Comparison of ENCODE assay signal across 8 cellular contexts in genomic region chr2:218284106-218284811, GRCh38. TPM values are rescaled to one million over a fixed set of nuclear protein-coding genes. Genes with fewer than 3 reads are reported as not detected.
A peak's percentile ranks its signal among the peaks of the same experiment; 100 is the strongest.
DNase-seq lines count a peak whose midpoint lies in the region; ATAC-seq and TF ChIP-seq lines count a peak whose summit lies in the region.

No MANE protein-coding gene starts in this region.

- ATAC-seq in GM19395 (IDR thresholded peaks at IDR 0.05; ENCODE audit: unreplicated experiment) (peak; percentile 50), GM18861 (IDR thresholded peaks at IDR 0.05; ENCODE audit: unreplicated experiment) (no peak)
- ATAC-seq in activated T-cell treated with anti-CD3 and anti-CD28 coated beads, Interleukin-2, amount 50 U/mL, for 72 hours (replicated peaks in 1 of 2) = peak; percentile 48 to 67

- DNase-seq in HUDEP-2 (lab: John Stamatoyannopoulos, UW; ENCODE audit: unreplicated experiment in 76 of 76) (peak in 69 of 76 experiments; percentile 12 to 80 (median 54)), foreskin fibroblast (peak; percentile 72 to 86), NCI-H1930 (lab: John Stamatoyannopoulos, UW) (no peak), NCI-H82 (lab: John Stamatoyannopoulos, UW) (no peak)
- DNase-seq in activated T-cell treated with anti-CD3 and anti-CD28 coated beads, Interleukin-2, amount 50 U/mL, for 72 hours = peak; percentile 74 to 77
- peak; percentile 77 for DNase-seq in stimulated activated CD4-positive, alpha-beta T cell treated with anti-CD3 and anti-CD28 coated beads, Interleukin-15, amount 100 ng/mL, for 24 hours

- H3K4me3 Mint-ChIP-seq in activated T-cell treated with anti-CD3 and anti-CD28 coated beads, Interleukin-2, amount 50 U/mL, for 72 hours = peak overlapping the region; percentile 94 to 98

- peaks cover 3 to 11% of the 10 kb centered on the region in 2 donors for H3K36me3 Mint-ChIP-seq in activated T-cell treated with anti-CD3 and anti-CD28 coated beads, Interleukin-2, amount 50 U/mL, for 72 hours (ENCODE audit: insufficient read depth in 2 of 2)

- H3K27me3 Mint-ChIP-seq in activated T-cell treated with anti-CD3 and anti-CD28 coated beads, Interleukin-2, amount 50 U/mL, for 72 hours (ENCODE audit: low read depth) = no peaks in the 10 kb centered on the region

- peak overlapping the region; percentile 96 for H3K27ac Mint-ChIP-seq in activated T-cell treated with anti-CD3 and anti-CD28 coated beads, Interleukin-2, amount 50 U/mL, for 72 hours

- no peaks in the 10 kb centered on the region for H3K9me3 Mint-ChIP-seq in activated T-cell treated with anti-CD3 and anti-CD28 coated beads, Interleukin-2, amount 50 U/mL, for 72 hours

- H3K4me1 Mint-ChIP-seq in activated T-cell treated with anti-CD3 and anti-CD28 coated beads, Interleukin-2, amount 50 U/mL, for 72 hours (ENCODE audit: low read depth) = peaks cover 71% of the 10 kb centered on the region

- no peak overlapping the region for H3K4me3 ChIP-seq in foreskin fibroblast (ENCODE audit: low read depth in 1 of 2, low read length in 2 of 2)

- TF ChIP-seq CTCF in foreskin fibroblast (IDR thresholded peaks at IDR 0.05; ENCODE audit: low read depth, low read length) = no peak

RNA-seq across cellular contexts. Expression of gene TMBIM1, which starts 8.0 kb away (rescaled TPM):
- 10 to 100 TPM; 64.5 to 75.1 TPM for total RNA-seq in activated T-cell treated with anti-CD3 and anti-CD28 coated beads, Interleukin-2, amount 50 U/mL, for 72 hours

RNA-seq across cellular contexts. Expression of gene PNKD, which starts 13.9 kb away (rescaled TPM):
- 10 to 100 TPM; 14.7 to 17.7 TPM for total RNA-seq in activated T-cell treated with anti-CD3 and anti-CD28 coated beads, Interleukin-2, amount 50 U/mL, for 72 hours

RNA-seq across cellular contexts. Expression of gene AAMP, which starts 14.3 kb away (rescaled TPM):
- total RNA-seq in activated T-cell treated with anti-CD3 and anti-CD28 coated beads, Interleukin-2, amount 50 U/mL, for 72 hours = 10 to 100 TPM; 51.7 to 63.0 TPM

RNA-seq across cellular contexts. Expression of gene GPBAR1, which starts 23.4 kb away (rescaled TPM):
- 1 to 10 TPM in 1 of 2 donors, under 1 TPM in 1; 0.76 to 1.4 TPM for total RNA-seq in activated T-cell treated with anti-CD3 and anti-CD28 coated beads, Interleukin-2, amount 50 U/mL, for 72 hours

Comparison
In these comparisons a context has a peak if more than half of its experiments do, and no peak if none do; other contexts are left out.
1. DNase-seq: peak in HUDEP-2 (69 of 76), activated T-cell treated with anti-CD3 and anti-CD28 coated beads, Interleukin-2, amount 50 U/mL, for 72 hours (2 of 2), foreskin fibroblast (2 of 2) and stimulated activated CD4-positive, alpha-beta T cell treated with anti-CD3 and anti-CD28 coated beads, Interleukin-15, amount 100 ng/mL, for 24 hours (single experiment); none in NCI-H1930 (0 of 2) and NCI-H82 (single experiment).